1 cellular context compared by ENCODE assay signal in the genomic region with DNA sequence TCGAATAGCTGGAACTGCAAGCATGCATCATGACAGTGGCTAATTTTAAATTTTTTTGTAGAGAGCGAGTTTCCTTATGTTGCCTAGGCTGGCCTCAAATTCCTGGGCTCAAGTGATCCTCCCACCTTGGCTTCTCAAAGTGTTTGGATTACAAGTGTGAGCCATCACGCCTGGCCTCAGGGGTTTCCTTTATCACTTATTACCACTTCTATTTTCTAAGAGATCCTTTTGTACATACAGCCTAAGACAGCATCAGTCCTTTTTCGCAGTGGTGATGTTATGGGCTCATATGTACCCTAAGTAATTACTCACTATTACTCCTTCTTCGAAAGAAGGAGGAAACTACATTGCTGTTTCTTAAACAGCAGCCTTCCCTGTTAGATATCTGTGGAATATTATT.
TF ChIP-seq lines count a peak whose summit lies in the region.

No MANE protein-coding gene starts in this region.

TF ChIP-seq in HepG2, 621 proteins besides CTCF, POLR2A, EP300 and RAD21 (continued from another document):
- TF ChIP-seq, protein P1, sequence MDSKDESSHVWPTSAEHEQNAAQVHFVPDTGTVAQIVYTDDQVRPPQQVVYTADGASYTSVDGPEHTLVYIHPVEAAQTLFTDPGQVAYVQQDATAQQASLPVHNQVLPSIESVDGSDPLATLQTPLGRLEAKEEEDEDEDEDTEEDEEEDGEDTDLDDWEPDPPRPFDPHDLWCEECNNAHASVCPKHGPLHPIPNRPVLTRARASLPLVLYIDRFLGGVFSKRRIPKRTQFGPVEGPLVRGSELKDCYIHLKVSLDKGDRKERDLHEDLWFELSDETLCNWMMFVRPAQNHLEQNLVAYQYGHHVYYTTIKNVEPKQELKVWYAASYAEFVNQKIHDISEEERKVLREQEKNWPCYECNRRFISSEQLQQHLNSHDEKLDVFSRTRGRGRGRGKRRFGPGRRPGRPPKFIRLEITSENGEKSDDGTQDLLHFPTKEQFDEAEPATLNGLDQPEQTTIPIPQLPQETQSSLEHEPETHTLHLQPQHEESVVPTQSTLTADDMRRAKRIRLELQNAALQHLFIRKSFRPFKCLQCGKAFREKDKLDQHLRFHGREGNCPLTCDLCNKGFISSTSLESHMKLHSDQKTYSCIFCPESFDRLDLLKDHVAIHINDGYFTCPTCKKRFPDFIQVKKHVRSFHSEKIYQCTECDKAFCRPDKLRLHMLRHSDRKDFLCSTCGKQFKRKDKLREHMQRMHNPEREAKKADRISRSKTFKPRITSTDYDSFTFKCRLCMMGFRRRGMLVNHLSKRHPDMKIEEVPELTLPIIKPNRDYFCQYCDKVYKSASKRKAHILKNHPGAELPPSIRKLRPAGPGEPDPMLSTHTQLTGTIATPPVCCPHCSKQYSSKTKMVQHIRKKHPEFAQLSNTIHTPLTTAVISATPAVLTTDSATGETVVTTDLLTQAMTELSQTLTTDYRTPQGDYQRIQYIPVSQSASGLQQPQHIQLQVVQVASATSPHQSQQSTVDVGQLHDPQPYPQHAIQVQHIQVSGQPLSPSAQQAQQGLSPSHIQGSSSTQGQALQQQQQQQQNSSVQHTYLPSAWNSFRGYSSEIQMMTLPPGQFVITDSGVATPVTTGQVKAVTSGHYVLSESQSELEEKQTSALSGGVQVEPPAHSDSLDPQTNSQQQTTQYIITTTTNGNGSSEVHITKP (CRISPR knock-in tag; IDR thresholded peaks at IDR 0.05; ENCODE audit: low read depth): no peak
- TF ChIP-seq, protein P2, sequence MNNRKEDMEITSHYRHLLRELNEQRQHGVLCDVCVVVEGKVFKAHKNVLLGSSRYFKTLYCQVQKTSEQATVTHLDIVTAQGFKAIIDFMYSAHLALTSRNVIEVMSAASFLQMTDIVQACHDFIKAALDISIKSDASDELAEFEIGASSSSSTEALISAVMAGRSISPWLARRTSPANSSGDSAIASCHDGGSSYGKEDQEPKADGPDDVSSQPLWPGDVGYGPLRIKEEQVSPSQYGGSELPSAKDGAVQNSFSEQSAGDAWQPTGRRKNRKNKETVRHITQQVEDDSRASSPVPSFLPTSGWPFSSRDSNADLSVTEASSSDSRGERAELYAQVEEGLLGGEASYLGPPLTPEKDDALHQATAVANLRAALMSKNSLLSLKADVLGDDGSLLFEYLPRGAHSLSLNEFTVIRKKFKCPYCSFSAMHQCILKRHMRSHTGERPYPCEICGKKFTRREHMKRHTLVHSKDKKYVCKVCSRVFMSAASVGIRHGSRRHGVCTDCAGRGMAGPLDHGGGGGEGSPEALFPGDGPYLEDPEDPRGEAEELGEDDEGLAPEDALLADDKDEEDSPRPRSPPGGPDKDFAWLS (CRISPR knock-in tag; IDR thresholded peaks at IDR 0.05; ENCODE audit: borderline replicate concordance): no peak
- no peak for TF ChIP-seq CREB1 (IDR thresholded peaks at IDR 0.05)
- no peak for TF ChIP-seq CREB1 (CRISPR knock-in tag; IDR thresholded peaks at IDR 0.05)
- TF ChIP-seq, protein P3, sequence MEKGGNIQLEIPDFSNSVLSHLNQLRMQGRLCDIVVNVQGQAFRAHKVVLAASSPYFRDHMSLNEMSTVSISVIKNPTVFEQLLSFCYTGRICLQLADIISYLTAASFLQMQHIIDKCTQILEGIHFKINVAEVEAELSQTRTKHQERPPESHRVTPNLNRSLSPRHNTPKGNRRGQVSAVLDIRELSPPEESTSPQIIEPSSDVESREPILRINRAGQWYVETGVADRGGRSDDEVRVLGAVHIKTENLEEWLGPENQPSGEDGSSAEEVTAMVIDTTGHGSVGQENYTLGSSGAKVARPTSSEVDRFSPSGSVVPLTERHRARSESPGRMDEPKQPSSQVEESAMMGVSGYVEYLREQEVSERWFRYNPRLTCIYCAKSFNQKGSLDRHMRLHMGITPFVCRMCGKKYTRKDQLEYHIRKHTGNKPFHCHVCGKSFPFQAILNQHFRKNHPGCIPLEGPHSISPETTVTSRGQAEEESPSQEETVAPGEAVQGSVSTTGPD (CRISPR knock-in tag; IDR thresholded peaks at IDR 0.05): no peak
- TF ChIP-seq ZNF326 (CRISPR knock-in tag; IDR thresholded peaks at IDR 0.05; ENCODE audit: borderline replicate concordance): no peak
- no peak for TF ChIP-seq ZNF224 (CRISPR knock-in tag; IDR thresholded peaks at IDR 0.05)
- TF ChIP-seq, protein P4, sequence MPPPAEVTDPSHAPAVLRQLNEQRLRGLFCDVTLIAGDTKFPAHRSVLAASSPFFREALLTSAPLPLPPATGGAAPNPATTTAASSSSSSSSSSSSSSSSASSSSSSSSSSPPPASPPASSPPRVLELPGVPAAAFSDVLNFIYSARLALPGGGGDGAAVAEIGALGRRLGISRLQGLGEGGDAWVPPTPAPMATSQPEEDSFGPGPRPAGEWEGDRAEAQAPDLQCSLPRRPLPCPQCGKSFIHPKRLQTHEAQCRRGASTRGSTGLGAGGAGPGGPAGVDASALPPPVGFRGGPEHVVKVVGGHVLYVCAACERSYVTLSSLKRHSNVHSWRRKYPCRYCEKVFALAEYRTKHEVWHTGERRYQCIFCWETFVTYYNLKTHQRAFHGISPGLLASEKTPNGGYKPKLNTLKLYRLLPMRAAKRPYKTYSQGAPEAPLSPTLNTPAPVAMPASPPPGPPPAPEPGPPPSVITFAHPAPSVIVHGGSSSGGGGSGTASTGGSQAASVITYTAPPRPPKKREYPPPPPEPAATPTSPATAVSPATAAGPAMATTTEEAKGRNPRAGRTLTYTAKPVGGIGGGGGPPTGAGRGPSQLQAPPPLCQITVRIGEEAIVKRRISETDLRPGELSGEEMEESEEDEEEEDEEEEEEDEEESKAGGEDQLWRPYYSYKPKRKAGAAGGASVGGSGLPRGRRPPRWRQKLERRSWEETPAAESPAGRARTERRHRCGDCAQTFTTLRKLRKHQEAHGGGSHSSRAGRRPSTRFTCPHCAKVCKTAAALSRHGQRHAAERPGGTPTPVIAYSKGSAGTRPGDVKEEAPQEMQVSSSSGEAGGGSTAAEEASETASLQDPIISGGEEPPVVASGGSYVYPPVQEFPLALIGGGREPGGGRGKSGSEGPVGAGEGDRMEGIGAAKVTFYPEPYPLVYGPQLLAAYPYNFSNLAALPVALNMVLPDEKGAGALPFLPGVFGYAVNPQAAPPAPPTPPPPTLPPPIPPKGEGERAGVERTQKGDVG (CRISPR knock-in tag; IDR thresholded peaks at IDR 0.05; ENCODE audit: borderline replicate concordance): no peak
- no peak for TF ChIP-seq ZNF563 (CRISPR knock-in tag; IDR thresholded peaks at IDR 0.05)
- TF ChIP-seq ZFY (CRISPR knock-in tag; IDR thresholded peaks at IDR 0.05): no peak
- TF ChIP-seq, protein P5, sequence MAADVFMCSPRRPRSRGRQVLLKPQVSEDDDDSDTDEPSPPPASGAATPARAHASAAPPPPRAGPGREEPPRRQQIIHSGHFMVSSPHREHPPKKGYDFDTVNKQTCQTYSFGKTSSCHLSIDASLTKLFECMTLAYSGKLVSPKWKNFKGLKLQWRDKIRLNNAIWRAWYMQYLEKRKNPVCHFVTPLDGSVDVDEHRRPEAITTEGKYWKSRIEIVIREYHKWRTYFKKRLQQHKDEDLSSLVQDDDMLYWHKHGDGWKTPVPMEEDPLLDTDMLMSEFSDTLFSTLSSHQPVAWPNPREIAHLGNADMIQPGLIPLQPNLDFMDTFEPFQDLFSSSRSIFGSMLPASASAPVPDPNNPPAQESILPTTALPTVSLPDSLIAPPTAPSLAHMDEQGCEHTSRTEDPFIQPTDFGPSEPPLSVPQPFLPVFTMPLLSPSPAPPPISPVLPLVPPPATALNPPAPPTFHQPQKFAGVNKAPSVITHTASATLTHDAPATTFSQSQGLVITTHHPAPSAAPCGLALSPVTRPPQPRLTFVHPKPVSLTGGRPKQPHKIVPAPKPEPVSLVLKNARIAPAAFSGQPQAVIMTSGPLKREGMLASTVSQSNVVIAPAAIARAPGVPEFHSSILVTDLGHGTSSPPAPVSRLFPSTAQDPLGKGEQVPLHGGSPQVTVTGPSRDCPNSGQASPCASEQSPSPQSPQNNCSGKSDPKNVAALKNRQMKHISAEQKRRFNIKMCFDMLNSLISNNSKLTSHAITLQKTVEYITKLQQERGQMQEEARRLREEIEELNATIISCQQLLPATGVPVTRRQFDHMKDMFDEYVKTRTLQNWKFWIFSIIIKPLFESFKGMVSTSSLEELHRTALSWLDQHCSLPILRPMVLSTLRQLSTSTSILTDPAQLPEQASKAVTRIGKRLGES (CRISPR knock-in tag; IDR thresholded peaks at IDR 0.05; ENCODE audit: borderline replicate concordance): no peak
